ENCODE assay signal across 1 cellular context in genomic region chr3:190972840-190973270, GRCh38.
TF ChIP-seq lines count a peak whose summit lies in the region.

No MANE protein-coding gene starts in this region.

TF ChIP-seq in HEK293, 187 proteins besides CTCF, POLR2A, EP300 and RAD21 (continued from another document and continues in another):
- TF ChIP-seq PBX3 (CRISPR knock-in tag; IDR thresholded peaks at IDR 0.05): no peak
- peak; percentile 70 for TF ChIP-seq ZNF513 (tag by site-specific recombination; IDR thresholded peaks at IDR 0.05)
- TF ChIP-seq ZNF146 (tag by site-specific recombination; IDR thresholded peaks at IDR 0.05): peak; percentile 79; the same call in 1 of the 2 replicates
- no peak for TF ChIP-seq ZNF423 (tag by site-specific recombination; IDR thresholded peaks at IDR 0.05)
- peak; percentile 85 for TF ChIP-seq BCL11B (tag by site-specific recombination; IDR thresholded peaks at IDR 0.05; ENCODE audit: low read depth)
- TF ChIP-seq ZNF677 (tag by site-specific recombination; IDR thresholded peaks at IDR 0.05): no peak
- no peak for TF ChIP-seq ZNF350 (tag by site-specific recombination; IDR thresholded peaks at IDR 0.05)
- TF ChIP-seq ZBTB21 (tag by site-specific recombination; IDR thresholded peaks at IDR 0.05): peak; percentile 87
- TF ChIP-seq ZNF791 (tag by site-specific recombination; IDR thresholded peaks at IDR 0.05): no peak
- 0 out of 2 replicates have a peak, but pooled peaks have one; percentile 42 for TF ChIP-seq ZNF610 (tag by site-specific recombination; IDR thresholded peaks at IDR 0.05; ENCODE audit: borderline replicate concordance)
- TF ChIP-seq ZNF664 (tag by site-specific recombination; IDR thresholded peaks at IDR 0.05): peak; percentile 8; the same call in 1 of the 2 replicates
- TF ChIP-seq ZBTB20 (tag by site-specific recombination; IDR thresholded peaks at IDR 0.05): no peak
- TF ChIP-seq ZNF114 (tag by site-specific recombination; IDR thresholded peaks at IDR 0.05): no peak
- peak; percentile 40; the same call in 1 of the 2 replicates for TF ChIP-seq KLF1 (tag by site-specific recombination; IDR thresholded peaks at IDR 0.05)
- TF ChIP-seq ZNF600 (tag by site-specific recombination; IDR thresholded peaks at IDR 0.05): 0 out of 2 replicates have a peak, but pooled peaks have one; percentile 57
- peak; percentile 30; the same call in 1 of the 2 replicates for TF ChIP-seq ZNF692 (tag by site-specific recombination; IDR thresholded peaks at IDR 0.05)
- no peak for TF ChIP-seq ZNF416 (tag by site-specific recombination; IDR thresholded peaks at IDR 0.05)
- TF ChIP-seq ZNF747 (tag by site-specific recombination; IDR thresholded peaks at IDR 0.05): no peak
- no peak for TF ChIP-seq MZF1 (tag by site-specific recombination; IDR thresholded peaks at IDR 0.05; ENCODE audit: borderline replicate concordance)
- TF ChIP-seq ELK4 (IDR thresholded peaks at IDR 0.05; ENCODE audit: borderline replicate concordance, low read depth, low read length): no peak
- no peak for TF ChIP-seq SALL2 (tag by site-specific recombination; IDR thresholded peaks at IDR 0.05; ENCODE audit: borderline replicate concordance)
- no peak for TF ChIP-seq ZNF292 (tag by site-specific recombination; IDR thresholded peaks at IDR 0.05; ENCODE audit: borderline replicate concordance, low read depth)
- no peak for TF ChIP-seq YY1 (tag by site-specific recombination; IDR thresholded peaks at IDR 0.05)
- TF ChIP-seq ATF2 (tag by site-specific recombination; IDR thresholded peaks at IDR 0.05; ENCODE audit: low read depth): peak; percentile 95
- TF ChIP-seq ZNF202 (tag by site-specific recombination; IDR thresholded peaks at IDR 0.05; ENCODE audit: borderline replicate concordance): no peak
- TF ChIP-seq ZNF518A (tag by site-specific recombination; conservative IDR thresholded peaks at IDR 0.05; ENCODE audit: low read depth): 0 out of 2 replicates have a peak, but pooled peaks have one; percentile 28
- TF ChIP-seq SCRT2 (tag by site-specific recombination; IDR thresholded peaks at IDR 0.05): peak; percentile 85
- TF ChIP-seq ZBTB11 (tag by site-specific recombination; conservative IDR thresholded peaks at IDR 0.05; ENCODE audit: low read depth): no peak
- no peak for TF ChIP-seq ZNF830 (tag by site-specific recombination; IDR thresholded peaks at IDR 0.05; ENCODE audit: low read depth)
- no peak for TF ChIP-seq ZFP41 (tag by site-specific recombination; IDR thresholded peaks at IDR 0.05; ENCODE audit: borderline replicate concordance)
- no peak for TF ChIP-seq ZNF148 (tag by site-specific recombination; IDR thresholded peaks at IDR 0.05; ENCODE audit: borderline replicate concordance)
- TF ChIP-seq ZIC2 (tag by site-specific recombination; IDR thresholded peaks at IDR 0.05): no peak
- TF ChIP-seq ZBTB8A (tag by site-specific recombination; IDR thresholded peaks at IDR 0.05): peak; percentile 88
- TF ChIP-seq TSHZ1 (tag by site-specific recombination; IDR thresholded peaks at IDR 0.05; ENCODE audit: borderline replicate concordance): peak; percentile 96
- peak; percentile 94 for TF ChIP-seq ZEB2 (tag by site-specific recombination; IDR thresholded peaks at IDR 0.05)
- no peak for TF ChIP-seq ZNF23 (tag by site-specific recombination; IDR thresholded peaks at IDR 0.05; ENCODE audit: borderline replicate concordance)
- no peak for TF ChIP-seq ZNF239 (tag by site-specific recombination; IDR thresholded peaks at IDR 0.05)
